Comparison of ENCODE assay signal across 20 cellular contexts in the genomic region with DNA sequence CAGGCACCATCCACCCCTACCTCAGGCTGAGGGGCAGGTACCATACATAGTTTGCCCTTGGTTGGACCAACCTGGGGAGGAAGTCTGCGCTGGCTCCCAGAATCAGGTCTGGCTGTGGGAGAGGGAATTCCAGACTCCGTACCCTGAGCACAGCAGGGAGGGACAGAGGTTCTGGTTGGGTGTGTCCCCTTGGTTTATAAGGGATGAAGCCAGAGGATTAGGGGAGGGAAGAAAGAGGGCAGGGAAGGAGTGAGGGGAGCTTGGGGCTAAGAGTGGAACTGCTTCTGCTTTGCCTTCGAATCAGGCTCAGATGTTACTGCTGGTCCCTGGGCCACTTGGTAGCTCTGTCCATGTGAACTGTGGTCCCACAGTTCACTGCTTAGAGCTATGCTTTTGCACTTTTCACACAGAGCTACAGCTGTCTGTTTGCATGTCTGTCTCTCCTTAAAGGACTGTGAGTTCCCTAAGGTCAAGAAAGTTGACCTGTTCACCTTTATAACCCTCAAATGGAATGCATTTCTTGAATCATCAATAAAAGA. TPM values are rescaled to one million over a fixed set of nuclear protein-coding genes. Genes with fewer than 3 reads are reported as not detected.
DNase-seq lines count a peak whose midpoint lies in the region; ATAC-seq, FAIRE-seq and TF ChIP-seq lines count a peak whose summit lies in the region.
"Had no signal": no experiment of that assay in that cellular context is flagged by ENCODE, and none has a peak within 500 bp of the region (broad histone marks: within the 10 kb centered on the region; RNA-seq: fewer than 3 reads in every experiment).

No MANE protein-coding gene starts in this region.

- TF ChIP-seq EP300 in SK-N-SH (IDR thresholded peaks at IDR 0.05; ENCODE audit: borderline replicate concordance in 1 of 2, low read depth in 1 of 2, low read length in 1 of 2) = no peak
- TF ChIP-seq EP300 in K562 (IDR thresholded peaks at IDR 0.05; ENCODE audit: low read length) = no peak

- H3F3A ChIP-seq in SK-N-SH (replicated peaks; ENCODE audit: insufficient read depth) = peaks cover 17% of the 10 kb centered on the region

- no peaks in the 10 kb centered on the region for H3K9me3 Mint-ChIP-seq in stimulated activated effector memory CD8-positive, alpha-beta T cell treated with anti-CD3 and anti-CD28 coated beads, Interleukin-12 subunit alpha, Interleukin-12 subunit beta, amount 100 ng/mL, for 72 hours
- H3K9me3 Mint-ChIP-seq: CD8-positive, alpha-beta memory T cell; HFFc6 had no signal

- H3K9me3 ChIP-seq in SK-N-SH (no peaks in the 10 kb centered on the region), HCT116 (ENCODE audit: control insufficient read depth in 1 of 2, insufficient read depth in 1 of 2, low read depth in 1 of 2, low read length in 2 of 2) (no peaks in the 10 kb centered on the region), K562 (replicated peaks; ENCODE audit: control insufficient read depth, insufficient read depth, low read depth, low read length) (no peaks in the 10 kb centered on the region)
- H3K9me3 ChIP-seq: BLaER1 treated with 17β-estradiol and CSF1 and Interleukin-3, amounts not matched to agents 10 nM and 100 nM had no signal

- BruUV-seq in HCT116 (replicated peaks; lab: Mats Ljungman, UMichigan) (no TSS peak), K562 (replicated peaks; lab: Mats Ljungman, UMichigan) (no TSS peak)

- FAIRE-seq in K562 (lab: Jason Lieb, UNC) = no peak

- no peak for TF ChIP-seq POLR2A in HCT116 (IDR thresholded peaks at IDR 0.05; ENCODE audit: borderline replicate concordance, extremely low read depth, insufficient read depth, insufficient read length)
- TF ChIP-seq POLR2A in K562 (conservative IDR thresholded peaks at IDR 0.05) = no peak

- in situ Hi-C loops in K562 (cut with MboI) = no loop called here

- H3K4me3 Mint-ChIP-seq in stimulated activated effector memory CD8-positive, alpha-beta T cell treated with anti-CD3 and anti-CD28 coated beads, Interleukin-12 subunit alpha, Interleukin-12 subunit beta, amount 100 ng/mL, for 72 hours = no peak overlapping the region
- H3K4me3 Mint-ChIP-seq: CD8-positive, alpha-beta memory T cell; HFFc6 had no signal

- DNase-seq in SK-N-SH = no peak
- DNase-seq in HCT116 (ENCODE audit: low read depth, low spot score) = no peak
- DNase-seq in K562 (ENCODE audit: extremely low read depth in 1 of 4, low spot score in 3 of 4) = no peak
- DNase-seq in stimulated activated effector memory CD8-positive, alpha-beta T cell treated with anti-CD3 and anti-CD28 coated beads, Interleukin-12 subunit alpha, Interleukin-12 subunit beta, amount 100 ng/mL, for 72 hours (ENCODE audit: low spot score in 2 of 2) = no peak
- no peak for DNase-seq in left ventricle myocardium superior
- DNase-seq: CD8-positive, alpha-beta memory T cell; GOT3; HFFc6; Kasumi-1; NCI-H187; NCI-H524 treated with DMSO at 0.1 percent for 48 hours; NK-92 treated with Interleukin-12 subunit alpha and Interleukin-12 subunit beta, amount 100 ng/mL, for 24 hours; SHP77 treated with DMSO at 0.1 percent for 48 hours had no signal

- POLR2A ChIA-PET in SK-N-SH (lab: Yijun Ruan, JAX) = no interaction called here
- POLR2A ChIA-PET in HCT116 (lab: Charles Lee) = no interaction called here
- POLR2A ChIA-PET in K562 (lab: Yijun Ruan, JAX) = interaction anchor here (1.0 to 1.3 kb wide), 2 partner anchors 9 kb away, joined by 3 to 4 read pairs; a partner anchor contains a TSS

- intact Hi-C loops in HCT116 (cut with micrococcal nuclease) = no loop called here
- intact Hi-C loops in K562 (cut with micrococcal nuclease) = no loop called here
- intact Hi-C loops in left ventricle myocardium superior (cut with micrococcal nuclease) = no loop called here

- no peak overlapping the region for H3K9ac ChIP-seq in SK-N-SH
- H3K9ac ChIP-seq in HCT116 (ENCODE audit: low read length) = no peak overlapping the region
- H3K9ac ChIP-seq in K562 (ENCODE audit: insufficient read depth in 1 of 2, low read depth in 2 of 2, low read length in 2 of 2) = no peak overlapping the region
- H3K9ac ChIP-seq: BLaER1 treated with 17β-estradiol and CSF1 and Interleukin-3, amounts not matched to agents 10 nM and 100 nM had no signal

- peaks cover 7% of the 10 kb centered on the region for H3K4me1 Mint-ChIP-seq in stimulated activated effector memory CD8-positive, alpha-beta T cell treated with anti-CD3 and anti-CD28 coated beads, Interleukin-12 subunit alpha, Interleukin-12 subunit beta, amount 100 ng/mL, for 72 hours

- H3K36me3 ChIP-seq in SK-N-SH (replicated peaks in 1 of 2; ENCODE audit: control insufficient read depth in 1 of 2, insufficient read depth in 2 of 2, low read length in 1 of 2) (no peaks in the 10 kb centered on the region), HCT116 (ENCODE audit: control insufficient read depth in 1 of 2, insufficient read depth in 2 of 2, low read length in 2 of 2) (no peaks in the 10 kb centered on the region), K562 (ENCODE audit: control insufficient read depth, insufficient read depth, low read length) (no peaks in the 10 kb centered on the region)
- H3K36me3 ChIP-seq: BLaER1 treated with 17β-estradiol and CSF1 and Interleukin-3, amounts not matched to agents 10 nM and 100 nM had no signal

- H3K27me3 ChIP-seq in SK-N-SH (ENCODE audit: insufficient read depth) = no peaks in the 10 kb centered on the region
- H3K27me3 ChIP-seq in HCT116 (ENCODE audit: insufficient read depth, low read length) = no peaks in the 10 kb centered on the region
- peaks cover 0 to 7% of the 10 kb centered on the region in 2 experiments; a peak in 2 of 5 replicates for H3K27me3 ChIP-seq in K562 (ENCODE audit: control insufficient read depth in 2 of 2, insufficient read depth in 2 of 2, low read length in 2 of 2)
- H3K27me3 ChIP-seq: BLaER1 treated with 17β-estradiol and CSF1 and Interleukin-3, amounts not matched to agents 10 nM and 100 nM had no signal

- H3K27ac ChIP-seq in SK-N-SH (ENCODE audit: low read depth in 2 of 2, low read length in 1 of 2) = no peak overlapping the region
- H3K27ac ChIP-seq in HCT116 (ENCODE audit: low read depth, low read length) = no peak overlapping the region
- H3K27ac ChIP-seq in K562 (ENCODE audit: extremely low read depth, low read depth, low read length) = no peak overlapping the region
- H3K27ac ChIP-seq: BLaER1 treated with 17β-estradiol and CSF1 and Interleukin-3, amounts not matched to agents 10 nM and 100 nM had no signal

- no peak for TF ChIP-seq CTCF in SK-N-SH (IDR thresholded peaks at IDR 0.05)
- no peak for TF ChIP-seq CTCF in HCT116 (IDR thresholded peaks at IDR 0.05 in 2 of 3, conservative IDR thresholded peaks at IDR 0.05 in 1 of 3; ENCODE audit: borderline replicate concordance in 1 of 3, insufficient read depth in 1 of 3, low read depth in 2 of 3, low read length in 2 of 3)
- TF ChIP-seq CTCF in K562 (IDR thresholded peaks at IDR 0.05 in 2 of 3, conservative IDR thresholded peaks at IDR 0.05 in 1 of 3; ENCODE audit: insufficient read depth in 2 of 3, low read depth in 1 of 3, low read length in 3 of 3) = no peak

- CTCF ChIA-PET in SK-N-SH (lab: Yijun Ruan, JAX) (no interaction called here), HCT116 (lab: Charles Lee) (no interaction called here), K562 (lab: Yijun Ruan, JAX; ENCODE audit: low intra/inter-chr PET ratio) (no interaction called here)

- H3K36me3 Mint-ChIP-seq in stimulated activated effector memory CD8-positive, alpha-beta T cell treated with anti-CD3 and anti-CD28 coated beads, Interleukin-12 subunit alpha, Interleukin-12 subunit beta, amount 100 ng/mL, for 72 hours = no peaks in the 10 kb centered on the region
- H3K36me3 Mint-ChIP-seq: CD8-positive, alpha-beta memory T cell had no signal

- ATAC-seq in SK-N-SH treated with all-trans-retinoic acid at 6 μM for 48 hours (peak; percentile 19; the same call in 1 of the 3 replicates), HCT116 (0 out of 2 replicates have a peak, but pooled peaks have one; percentile 4), K562 (peak; percentile 28), left ventricle myocardium superior (no peak), HG02852 (IDR thresholded peaks at IDR 0.05; ENCODE audit: unreplicated experiment) (no peak), HG02840 (IDR thresholded peaks at IDR 0.05; ENCODE audit: low FRiP score, unreplicated experiment) (no peak)
- ATAC-seq in stimulated activated effector memory CD8-positive, alpha-beta T cell treated with anti-CD3 and anti-CD28 coated beads, Interleukin-12 subunit alpha, Interleukin-12 subunit beta, amount 100 ng/mL, for 72 hours = peak; percentile 36

- RAD21 ChIA-PET in HCT116 (lab: Charles Lee; ENCODE audit: low non-redundant PET in 1 of 2, low total read pairs in 2 of 2, uncharacterized antibody in 2 of 2, unreplicated experiment in 2 of 2) = interaction anchor here in 1 of 2 experiments (1.2 kb wide), 1 partner anchor 274 kb away, joined by 3 read pairs; no protein-coding TSS in a partner anchor

- H3K4me1 ChIP-seq in SK-N-SH (ENCODE audit: control insufficient read depth in 1 of 2, insufficient read depth in 2 of 2, low read depth in 1 of 2, low read length in 1 of 2) (0 out of 4 replicates have a peak, but pooled peaks cover 0 to 5% of the 10 kb centered on the region in 2 experiments), HCT116 (ENCODE audit: control insufficient read depth in 1 of 2, insufficient read depth in 2 of 2, low read length in 2 of 2) (peaks cover 13 to 47% of the 10 kb centered on the region in 2 experiments), K562 (replicated peaks in 1 of 2; ENCODE audit: control insufficient read depth in 2 of 2, insufficient read depth in 2 of 2, low read length in 2 of 2) (peaks cover 0 to 3% of the 10 kb centered on the region in 2 experiments; a peak in 1 of 5 replicates)

- H3K4me3 ChIP-seq in SK-N-SH (ENCODE audit: low read depth in 2 of 2, low read length in 1 of 2) (no peak overlapping the region), HCT116 (replicated peaks in 1 of 2; ENCODE audit: low read depth in 1 of 2, low read length in 2 of 2) (no peak overlapping the region), K562 (no peak overlapping the region)
- H3K4me3 ChIP-seq: BLaER1 treated with 17β-estradiol and CSF1 and Interleukin-3, amounts not matched to agents 10 nM and 100 nM had no signal

- TF ChIP-seq RAD21 in SK-N-SH (IDR thresholded peaks at IDR 0.05; ENCODE audit: low read length) (no peak), HCT116 (IDR thresholded peaks at IDR 0.05; ENCODE audit: low read depth) (no peak), K562 (CRISPR knock-in tag; conservative IDR thresholded peaks at IDR 0.05 in 1 of 2, IDR thresholded peaks at IDR 0.05 in 1 of 2) (no peak)

- H3K9me2 ChIP-seq in SK-N-SH = no peaks in the 10 kb centered on the region
- H3K9me2 ChIP-seq in HCT116 (ENCODE audit: insufficient read depth) = no peaks in the 10 kb centered on the region

- H3K79me2 ChIP-seq in SK-N-SH (ENCODE audit: insufficient read depth) (no peaks in the 10 kb centered on the region), HCT116 (ENCODE audit: insufficient read depth, low read length) (no peaks in the 10 kb centered on the region), K562 (ENCODE audit: control insufficient read depth, insufficient read depth, low read length) (no peaks in the 10 kb centered on the region)

- 73% methylated on average over 3 of the region's 3 CpGs for WGBS in SK-N-SH (ENCODE audit: low lambda C conversion rate)
- WGBS in K562 (ENCODE audit: insufficient coverage, low coverage, missing lambda C conversion rate) = 0% methylated on average over 3 of the region's 3 CpGs

- no peak overlapping the region for H3K4me2 ChIP-seq in SK-N-SH
- H3K4me2 ChIP-seq in HCT116 (ENCODE audit: low read length) = peak overlapping the region; percentile 32
- no peak overlapping the region for H3K4me2 ChIP-seq in K562 (ENCODE audit: insufficient read depth, low read length)
- H3K4me2 ChIP-seq: BLaER1 treated with 17β-estradiol and CSF1 and Interleukin-3, amounts not matched to agents 10 nM and 100 nM had no signal

- H4K20me1 ChIP-seq in SK-N-SH (ENCODE audit: insufficient read depth) (no peaks in the 10 kb centered on the region), HCT116 (ENCODE audit: insufficient read depth) (no peaks in the 10 kb centered on the region), K562 (replicated peaks; ENCODE audit: control insufficient read depth, insufficient read depth, low read length) (no peaks in the 10 kb centered on the region)

- H3K9me1 ChIP-seq in K562 (ENCODE audit: control insufficient read depth, insufficient read depth, low read length) = no peaks in the 10 kb centered on the region

- H3K27ac Mint-ChIP-seq in stimulated activated effector memory CD8-positive, alpha-beta T cell treated with anti-CD3 and anti-CD28 coated beads, Interleukin-12 subunit alpha, Interleukin-12 subunit beta, amount 100 ng/mL, for 72 hours = no peak overlapping the region
- H3K27ac Mint-ChIP-seq: HFFc6 had no signal

- no peak overlapping the region for H2AFZ ChIP-seq in SK-N-SH (ENCODE audit: low read depth)
- H2AFZ ChIP-seq in HCT116 (ENCODE audit: low read depth, low read length, poor library complexity, severe bottlenecking) = no peak overlapping the region
- H2AFZ ChIP-seq in K562 (ENCODE audit: low read depth, low read length) = no peak overlapping the region

RNA-seq across cellular contexts. Expression of a gene that starts 9.2 kb away (rescaled TPM):
- polyA plus RNA-seq in SK-N-SH (2012; rRNA removed) = not detected in 2 replicates
- not detected in 2 replicates for polyA plus RNA-seq in SK-N-SH (2012; cell fraction: cytosol; rRNA removed)
- polyA plus RNA-seq in SK-N-SH (2012; cell fraction: nucleus; rRNA removed) = not detected in 2 replicates
- total RNA-seq in HCT116 (2021; ENCODE audit: unreplicated experiment) = 0.30 TPM
- polyA plus RNA-seq in HCT116 (2012) = 0.04 TPM in 1 of 2 replicates, not detected in the other
- not detected in 2 replicates for total RNA-seq in K562 (2011; cell fraction: chromatin; rRNA removed; ENCODE audit: low replicate concordance)
- not detected in 2 replicates for total RNA-seq in K562 (2011; cell fraction: nucleolus; rRNA removed)
- not detected in 2 replicates for total RNA-seq in K562 (2011; cell fraction: nucleoplasm; rRNA removed)
- not detected in 2 replicates for total RNA-seq in K562 (2014; rRNA removed)
- not detected in 2 replicates for total RNA-seq in K562 (2014; rRNA removed; fragmentation: Illumina TruSeq; extraction: Trizol)
- not detected in 2 replicates for total RNA-seq in K562 (2015; rRNA removed; fragmentation: Illumina TruSeq; extraction: Trizol)
- not detected in 2 replicates for total RNA-seq in K562 (2021)
- not detected in 2 replicates for polyA plus RNA-seq in K562 (2011; rRNA removed)
- polyA plus RNA-seq in K562 (2011; cell fraction: cytosol; rRNA removed) = not detected in 2 replicates
- polyA plus RNA-seq in K562 (2011; cell fraction: nucleus; rRNA removed) = not detected in 2 replicates
- not detected in 2 replicates for polyA plus RNA-seq in K562 (2012)
- not detected in 2 replicates for polyA plus RNA-seq in K562 (2014; fragmentation: Illumina TruSeq; extraction: Trizol)
- polyA plus RNA-seq in K562 (2014; fragmentation: Nextera tagmentation; extraction: Ambion mirVana) = not detected
- not detected in 2 replicates for polyA plus RNA-seq in K562 (2014; rRNA removed)
- polyA minus RNA-seq in K562 (2011; rRNA and poly(A)+ RNA removed) = not detected in 2 replicates
- not detected in 2 replicates for polyA minus RNA-seq in K562 (2011; cell fraction: cytosol; rRNA and poly(A)+ RNA removed)
- polyA minus RNA-seq in K562 (2011; cell fraction: nucleus; rRNA and poly(A)+ RNA removed) = not detected in 2 replicates
- not detected for total RNA-seq in left ventricle myocardium superior
- total RNA-seq: A172; CD8-positive, alpha-beta memory T cell; HFFc6; OCI-LY7; RPMI7951 had no signal
- polyA plus RNA-seq: CD8-positive, alpha-beta memory T cell had no signal

Comparison
In these comparisons a context has a peak if more than half of its experiments do, and no peak if none do; other contexts are left out.
1. ATAC-seq: peak in SK-N-SH treated with all-trans-retinoic acid at 6 μM for 48 hours (single experiment), HCT116 (single experiment), K562 (single experiment) and stimulated activated effector memory CD8-positive, alpha-beta T cell treated with anti-CD3 and anti-CD28 coated beads, Interleukin-12 subunit alpha, Interleukin-12 subunit beta, amount 100 ng/mL, for 72 hours (single experiment); none in left ventricle myocardium superior (single experiment), HG02852 (single experiment) and HG02840 (single experiment).